Comparison of ENCODE assay signal across 14 cellular contexts in genomic region chr4:169861592-169861991, GRCh38.
"Had no signal": no experiment of that assay in that cellular context is flagged by ENCODE, and none has a peak within 500 bp of the region (broad histone marks: within the 10 kb centered on the region; RNA-seq: fewer than 3 reads in every experiment).

No MANE protein-coding gene starts in this region.

- H3K27ac Mint-ChIP-seq: activated naive CD8-positive, alpha-beta T cell treated with anti-CD3 and anti-CD28 coated beads, Interleukin-2, amount 10 ng/mL, durations not matched to agents 7 days and 5 days; T-helper 2 cell treated with Interferon-gamma antibody and Interleukin-4, amounts not matched to agents 5 μg/mL and 100 μg/mL, for 36 hours had no signal

- H3K27me3 ChIP-seq: brain microvascular endothelial cell, sigmoid colon had no signal

- H3K9me3 ChIP-seq: psoas muscle, sigmoid colon, spleen had no signal

- DNase-seq: activated naive CD4-positive, alpha-beta T cell; activated naive CD8-positive, alpha-beta T cell treated with anti-CD3 and anti-CD28 coated beads, Interleukin-2, amount 10 ng/mL, durations not matched to agents 7 days and 5 days; activated T-cell treated with anti-CD3 and anti-CD28 coated beads for 4 hours; brain microvascular endothelial cell; mesenchymal stem cell; psoas muscle; sigmoid colon; spleen had no signal

- H3K9me3 Mint-ChIP-seq: activated naive CD8-positive, alpha-beta T cell treated with anti-CD3 and anti-CD28 coated beads, Interleukin-2, amount 10 ng/mL, durations not matched to agents 7 days and 5 days; central memory CD8-positive, alpha-beta T cell; T-helper 2 cell treated with Interferon-gamma antibody and Interleukin-4, amounts not matched to agents 5 μg/mL and 100 μg/mL, for 36 hours had no signal

- ATAC-seq: activated CD4-positive, CD25-positive, alpha-beta regulatory T cell treated with anti-CD3 and anti-CD28 coated beads, Interleukin-2, amount 50 U/mL, for 24 hours; esophagus mucosa; psoas muscle had no signal

- H3K27ac ChIP-seq: brain microvascular endothelial cell, coronary artery, psoas muscle, sigmoid colon, spleen had no signal

- H3K36me3 Mint-ChIP-seq: activated naive CD8-positive, alpha-beta T cell treated with anti-CD3 and anti-CD28 coated beads, Interleukin-2, amount 10 ng/mL, durations not matched to agents 7 days and 5 days had no signal

- H3K4me3 Mint-ChIP-seq: activated naive CD8-positive, alpha-beta T cell treated with anti-CD3 and anti-CD28 coated beads, Interleukin-2, amount 10 ng/mL, durations not matched to agents 7 days and 5 days; central memory CD8-positive, alpha-beta T cell; nephron; T-helper 2 cell treated with Interferon-gamma antibody and Interleukin-4, amounts not matched to agents 5 μg/mL and 100 μg/mL, for 36 hours had no signal

- H3K4me1 ChIP-seq: psoas muscle, sigmoid colon, spleen had no signal

- H3K36me3 ChIP-seq: brain microvascular endothelial cell, sigmoid colon, spleen had no signal

- H3K4me1 Mint-ChIP-seq: activated naive CD8-positive, alpha-beta T cell treated with anti-CD3 and anti-CD28 coated beads, Interleukin-2, amount 10 ng/mL, durations not matched to agents 7 days and 5 days; central memory CD8-positive, alpha-beta T cell; nephron had no signal

- H3K4me3 ChIP-seq: coronary artery, psoas muscle, sigmoid colon, spleen had no signal
